ENCODE assay signal across 8 cellular contexts in the genomic region with DNA sequence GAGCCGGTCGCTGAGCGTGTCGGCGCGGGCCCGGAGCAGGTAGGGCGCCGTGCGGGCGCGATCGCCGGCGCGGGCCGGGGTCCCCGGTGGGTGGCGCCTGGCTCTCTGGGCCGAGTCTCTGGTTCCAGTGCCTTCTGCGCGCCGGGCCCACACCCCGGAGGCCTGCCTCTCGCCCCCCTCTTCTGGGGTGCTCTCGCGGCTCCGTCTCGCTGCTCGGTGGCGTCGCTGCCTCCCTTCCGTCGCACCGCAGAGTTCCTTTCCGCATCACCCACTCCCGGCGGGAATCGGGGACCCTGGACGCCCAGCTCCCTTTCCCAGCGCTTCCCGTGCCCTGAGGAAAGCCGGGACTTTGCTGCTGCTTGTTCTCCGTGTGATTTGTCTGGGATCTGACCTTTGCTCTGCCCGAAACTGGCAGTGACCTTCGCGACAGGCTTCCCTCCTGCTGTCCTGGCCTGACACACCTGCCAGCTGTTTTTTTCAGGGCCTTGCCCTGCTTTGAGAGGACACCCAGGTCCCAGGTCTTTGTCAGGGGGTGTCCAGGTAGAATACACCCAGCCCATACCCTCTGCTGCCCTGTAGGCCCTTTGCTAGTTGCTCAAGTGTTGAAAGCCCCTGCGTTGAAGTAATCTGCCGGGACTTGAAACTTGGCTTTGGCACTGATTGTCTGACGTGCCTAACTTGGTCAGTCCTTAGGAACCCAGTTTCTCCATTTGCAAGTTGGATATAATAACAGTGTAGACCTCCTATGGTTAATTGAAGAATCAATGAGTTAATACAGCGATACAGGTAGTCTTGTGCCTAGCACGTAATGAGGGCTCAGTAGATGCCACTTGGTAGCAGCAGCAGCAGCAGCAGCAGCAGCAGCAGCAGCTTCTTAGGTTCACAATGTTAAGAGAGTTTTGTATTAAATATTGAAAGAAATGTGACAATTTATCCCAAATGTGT. TPM values are rescaled to one million over a fixed set of nuclear protein-coding genes. Genes with fewer than 3 reads are reported as not detected.
DNase-seq lines count a peak whose midpoint lies in the region; ATAC-seq and TF ChIP-seq lines count a peak whose summit lies in the region.

No MANE protein-coding gene starts in this region.

- no peak for TF ChIP-seq CTCF in brain microvascular endothelial cell (IDR thresholded peaks at IDR 0.05; ENCODE audit: low read depth, low read length, missing control alignments)

- peak overlapping the region; percentile 92 to 99 (median 98) for H3K27ac ChIP-seq in BLaER1 treated with 17β-estradiol and CSF1 and Interleukin-3, amounts not matched to agents 10 nM and 100 nM
- peak overlapping the region; percentile 84 for H3K27ac ChIP-seq in SJSA1
- H3K27ac ChIP-seq in brain microvascular endothelial cell: peak overlapping the region; percentile 88
- H3K27ac ChIP-seq in skeletal muscle tissue (ENCODE audit: low read depth, low read length): peak overlapping the region; percentile 58

- peak; percentile 42 for ATAC-seq in GM19035 (IDR thresholded peaks at IDR 0.05; ENCODE audit: unreplicated experiment)
- peak; percentile 48 for ATAC-seq in HG03354 (IDR thresholded peaks at IDR 0.05; ENCODE audit: poor library complexity, severe bottlenecking, unreplicated experiment)

- H4K20me1 ChIP-seq in BLaER1 treated with 17β-estradiol and CSF1 and Interleukin-3, amounts not matched to agents 10 nM and 100 nM: peaks cover 18 to 51% (median 41%) of the 10 kb centered on the region in 11 experiments; a peak in 20 of 22 replicates

- peak overlapping the region; percentile 93 to 100 (median 98) for H3K9ac ChIP-seq in BLaER1 treated with 17β-estradiol and CSF1 and Interleukin-3, amounts not matched to agents 10 nM and 100 nM
- H3K9ac ChIP-seq in skeletal muscle tissue (ENCODE audit: low read depth in 1 of 3, low read length in 3 of 3): peak overlapping the region; percentile 87 to 95 (median 95)

- peaks cover 32 to 51% (median 43%) of the 10 kb centered on the region in 10 experiments for H3K4me1 ChIP-seq in BLaER1 treated with 17β-estradiol and CSF1 and Interleukin-3, amounts not matched to agents 10 nM and 100 nM
- H3K4me1 ChIP-seq in SJSA1 (replicated peaks) (peaks cover 19% of the 10 kb centered on the region), skeletal muscle tissue (ENCODE audit: control insufficient read depth in 3 of 3, insufficient read depth in 3 of 3, low read length in 3 of 3) (peaks cover 13 to 15% (median 14%) of the 10 kb centered on the region in 3 donors)

- in situ Hi-C loops in brain microvascular endothelial cell (cut with HindIII; ENCODE audit: low pct_ligation_motif_present, low sequenced_read_pairs): no loop called here

- peak; percentile 20 to 45 for DNase-seq in SJSA1 (ENCODE audit: low read depth in 1 of 2, low spot score in 2 of 2)
- no peak for DNase-seq in brain microvascular endothelial cell
- peak; percentile 57 for DNase-seq in iPS-NIHi7 (ENCODE audit: extremely low spot score)
- no peak for DNase-seq in SIG-M5 (lab: John Stamatoyannopoulos, UW)

- peak overlapping the region; percentile 82 to 99 (median 96) for H3K4me3 ChIP-seq in BLaER1 treated with 17β-estradiol and CSF1 and Interleukin-3, amounts not matched to agents 10 nM and 100 nM
- H3K4me3 ChIP-seq in SJSA1 (peak overlapping the region; percentile 89), brain microvascular endothelial cell (ENCODE audit: low read depth, low read length) (peak overlapping the region; percentile 96), skeletal muscle tissue (ENCODE audit: low read length in 3 of 3) (peak overlapping the region; percentile 85 to 98 (median 95))

- H3K27me3 ChIP-seq in BLaER1 treated with 17β-estradiol and CSF1 and Interleukin-3, amounts not matched to agents 10 nM and 100 nM: no peaks in the 10 kb centered on the region
- no peaks in the 10 kb centered on the region for H3K27me3 ChIP-seq in SJSA1 (replicated peaks)
- H3K27me3 ChIP-seq in brain microvascular endothelial cell (replicated peaks): no peaks in the 10 kb centered on the region
- no peaks in the 10 kb centered on the region for H3K27me3 ChIP-seq in skeletal muscle tissue (ENCODE audit: control insufficient read depth in 3 of 3, insufficient read depth in 3 of 3, low read length in 3 of 3)

- H3K4me2 ChIP-seq in BLaER1 treated with 17β-estradiol and CSF1 and Interleukin-3, amounts not matched to agents 10 nM and 100 nM: peak overlapping the region; percentile 76 to 95 (median 89)

- no peaks in the 10 kb centered on the region for H3K9me3 ChIP-seq in BLaER1 treated with 17β-estradiol and CSF1 and Interleukin-3, amounts not matched to agents 10 nM and 100 nM (replicated peaks in 1 of 11)
- no peaks in the 10 kb centered on the region for H3K9me3 ChIP-seq in SJSA1 (replicated peaks)
- H3K9me3 ChIP-seq in skeletal muscle tissue (ENCODE audit: control insufficient read depth in 3 of 3, low read length in 3 of 3): no peaks in the 10 kb centered on the region

- H3K36me3 ChIP-seq in BLaER1 treated with 17β-estradiol and CSF1 and Interleukin-3, amounts not matched to agents 10 nM and 100 nM: peaks cover 0 to 7% (median 0%) of the 10 kb centered on the region in 11 experiments; a peak in 1 of 22 replicates
- peaks cover 6% of the 10 kb centered on the region for H3K36me3 ChIP-seq in SJSA1
- H3K36me3 ChIP-seq in brain microvascular endothelial cell (replicated peaks): no peaks in the 10 kb centered on the region
- no peaks in the 10 kb centered on the region for H3K36me3 ChIP-seq in skeletal muscle tissue (ENCODE audit: control insufficient read depth in 3 of 3, insufficient read depth in 3 of 3, low read length in 3 of 3)

RNA-seq across cellular contexts. Expression of a gene that starts 0.8 kb away (rescaled TPM):
- 15.6 and 16.2 TPM in 2 replicates for total RNA-seq in SJSA1 (2014; rRNA removed; shearing (Covaris generic))
- total RNA-seq in skeletal muscle tissue: 7.3 TPM

Comparison
In these comparisons a context has a peak if more than half of its experiments do, and no peak if none do; other contexts are left out.
1. DNase-seq: peak in SJSA1 (2 of 2) and iPS-NIHi7 (single experiment); none in brain microvascular endothelial cell (single experiment) and SIG-M5 (single experiment).
2. Peak in every context shown above with its lines, with median percentiles within 50 percentile points of each other: H3K27ac ChIP-seq and H3K4me3 ChIP-seq.